11 cellular contexts compared by ENCODE assay signal in genomic region chr4:48339642-48340041, GRCh38. TPM values are rescaled to one million over a fixed set of nuclear protein-coding genes. Genes with fewer than 3 reads are reported as not detected.
DNase-seq lines count a peak whose midpoint lies in the region; ATAC-seq, FAIRE-seq and TF ChIP-seq lines count a peak whose summit lies in the region.
"Had no signal": no experiment of that assay in that cellular context is flagged by ENCODE, and none has a peak within 500 bp of the region (broad histone marks: within the 10 kb centered on the region; RNA-seq: fewer than 3 reads in every experiment).

No MANE protein-coding gene starts in this region.

- intact Hi-C loops in K562 (cut with micrococcal nuclease), result no loop called here
- intact Hi-C loops in body of pancreas (cut with DNase I), result no loop called here

- H3K79me2 ChIP-seq in ACC112 (ENCODE audit: control insufficient read depth, insufficient read depth, low read length, unreplicated experiment), result peaks cover 30% of the 10 kb centered on the region
- peaks cover 33% of the 10 kb centered on the region for H3K79me2 ChIP-seq in K562 (ENCODE audit: control insufficient read depth, insufficient read depth, low read length)
- H3K79me2 ChIP-seq in trophoblast cell (ENCODE audit: control insufficient read depth, insufficient read depth, low read length, poor library complexity), result peaks cover 11% of the 10 kb centered on the region

- no peaks in the 10 kb centered on the region for H3K36me3 ChIP-seq in ACC112 (ENCODE audit: insufficient read depth, low read length)
- H3K36me3 ChIP-seq in HUES48 (ENCODE audit: control insufficient read depth, insufficient read depth, low read length), result no peaks in the 10 kb centered on the region
- no peaks in the 10 kb centered on the region for H3K36me3 ChIP-seq in K562 (ENCODE audit: control insufficient read depth, insufficient read depth, low read length)
- no peaks in the 10 kb centered on the region for H3K36me3 ChIP-seq in mucosa of rectum (ENCODE audit: control insufficient read depth in 2 of 2, insufficient read depth in 2 of 2, low read length in 2 of 2)
- H3K36me3 ChIP-seq in body of pancreas (replicated peaks in 1 of 2; ENCODE audit: insufficient read depth in 1 of 2, low read depth in 2 of 2), result no peaks in the 10 kb centered on the region
- no peaks in the 10 kb centered on the region for H3K36me3 ChIP-seq in trophoblast cell (ENCODE audit: control insufficient read depth in 1 of 2, insufficient read depth in 2 of 2, low read length in 2 of 2)

- no TSS peak for BruUV-seq in K562 (replicated peaks; lab: Mats Ljungman, UMichigan)

- POLR2A ChIA-PET in K562 (lab: Yijun Ruan, JAX), result interaction anchor here (0.8 to 2.8 kb wide), 2 partner anchors 11 to 31 kb away, joined by 3 to 16 read pairs; no protein-coding TSS in a partner anchor

- H3K9me1 ChIP-seq in K562 (ENCODE audit: control insufficient read depth, insufficient read depth, low read length), result no peaks in the 10 kb centered on the region

- CTCF ChIA-PET in K562 (lab: Yijun Ruan, JAX; ENCODE audit: low intra/inter-chr PET ratio), result no interaction called here

- no peak for TF ChIP-seq EP300 in K562 (IDR thresholded peaks at IDR 0.05; ENCODE audit: low read length)

- no peak overlapping the region for H2AK5ac ChIP-seq in trophoblast cell (ENCODE audit: low read length)

- H3K9ac ChIP-seq in HUES48 (ENCODE audit: low read depth, low read length) (no peak overlapping the region), K562 (ENCODE audit: insufficient read depth in 1 of 2, low read depth in 2 of 2, low read length in 2 of 2) (peak overlapping the region in 1 of 2 experiments; percentile 94; a peak in 2 of 4 replicates), mucosa of rectum (ENCODE audit: low read depth in 1 of 2, low read length in 2 of 2) (peak overlapping the region in 1 of 2 donors; percentile 86), trophoblast cell (ENCODE audit: low read length) (no peak overlapping the region)

- H3K4ac ChIP-seq in trophoblast cell (ENCODE audit: low read depth, low read length), result no peak overlapping the region

- peaks cover 16% of the 10 kb centered on the region for H3K79me1 ChIP-seq in trophoblast cell (ENCODE audit: low read length)

- no peak overlapping the region for H3K23ac ChIP-seq in trophoblast cell (ENCODE audit: low read length)

- H4K91ac ChIP-seq in trophoblast cell (ENCODE audit: low read depth, low read length), result no peak overlapping the region

- in situ Hi-C loops in K562 (cut with MboI), result no loop called here

- H3K4me1 ChIP-seq in ACC112 (ENCODE audit: control insufficient read depth, insufficient read depth, low read length, unreplicated experiment) (peaks cover 29% of the 10 kb centered on the region), HUES48 (ENCODE audit: control insufficient read depth, insufficient read depth, low read length) (peaks cover 27% of the 10 kb centered on the region), K562 (replicated peaks in 1 of 2; ENCODE audit: control insufficient read depth in 2 of 2, insufficient read depth in 2 of 2, low read length in 2 of 2) (peaks cover 12 to 45% of the 10 kb centered on the region in 2 experiments; a peak in 4 of 5 replicates), mucosa of rectum (ENCODE audit: control insufficient read depth in 2 of 2, insufficient read depth in 2 of 2, low read length in 2 of 2) (peaks cover 27 to 37% of the 10 kb centered on the region in 2 donors), body of pancreas (peaks cover 28% of the 10 kb centered on the region), trophoblast cell (ENCODE audit: control insufficient read depth in 1 of 2, insufficient read depth in 2 of 2, low read length in 2 of 2) (no peaks in the 10 kb centered on the region)

- H3K14ac ChIP-seq in trophoblast cell (ENCODE audit: low read length), result no peak overlapping the region

- no peak for ATAC-seq in K562
- no peak for ATAC-seq in HG03442 (IDR thresholded peaks at IDR 0.05; ENCODE audit: unreplicated experiment)
- ATAC-seq in body of pancreas, result no peak

- FAIRE-seq in K562 (lab: Jason Lieb, UNC), result no peak
- FAIRE-seq: colon had no signal

- H3K27me3 ChIP-seq in ACC112 (ENCODE audit: insufficient read depth, low read length), result no peaks in the 10 kb centered on the region
- H3K27me3 ChIP-seq in HUES48 (ENCODE audit: control insufficient read depth, insufficient read depth, low read length), result no peaks in the 10 kb centered on the region
- H3K27me3 ChIP-seq in K562 (ENCODE audit: control insufficient read depth in 2 of 2, insufficient read depth in 2 of 2, low read length in 2 of 2), result no peaks in the 10 kb centered on the region
- no peaks in the 10 kb centered on the region for H3K27me3 ChIP-seq in mucosa of rectum (ENCODE audit: control insufficient read depth in 2 of 2, insufficient read depth in 2 of 2, low read length in 2 of 2)
- H3K27me3 ChIP-seq in body of pancreas, result no peaks in the 10 kb centered on the region
- no peaks in the 10 kb centered on the region for H3K27me3 ChIP-seq in trophoblast cell (ENCODE audit: insufficient read depth, low read length)

- TF ChIP-seq CTCF in K562 (IDR thresholded peaks at IDR 0.05 in 2 of 3, conservative IDR thresholded peaks at IDR 0.05 in 1 of 3; ENCODE audit: insufficient read depth in 2 of 3, low read depth in 1 of 3, low read length in 3 of 3) (no peak), body of pancreas (IDR thresholded peaks at IDR 0.05) (no peak)

- H2BK12ac ChIP-seq in trophoblast cell (ENCODE audit: low read length), result no peak overlapping the region

- H4K8ac ChIP-seq in trophoblast cell (ENCODE audit: low read depth, low read length), result no peak overlapping the region

- peak overlapping the region; percentile 73 for H2AFZ ChIP-seq in ACC112 (ENCODE audit: low read length, unreplicated experiment)
- H2AFZ ChIP-seq in K562 (ENCODE audit: low read depth, low read length), result peak overlapping the region; percentile 94
- no peak overlapping the region for H2AFZ ChIP-seq in trophoblast cell (ENCODE audit: insufficient read depth, low read length, poor library complexity)

- no peak for DNase-seq in K562 (ENCODE audit: extremely low read depth in 1 of 4, low spot score in 3 of 4)
- no peak for DNase-seq in body of pancreas
- no peak for DNase-seq in trophoblast cell
- DNase-seq in NCI-H1930 (lab: John Stamatoyannopoulos, UW), result no peak
- DNase-seq: KG1 had no signal

- 27% methylated on average over 7 of the region's 7 CpGs for WGBS in K562 (ENCODE audit: insufficient coverage, low coverage, missing lambda C conversion rate)
- 75 to 79% methylated on average over 7 of the region's 7 CpGs for WGBS in body of pancreas, 2 donors
- WGBS in trophoblast cell (ENCODE audit: extremely low coverage, insufficient coverage, insufficient read length), result no CpG with 5 or more reads among the region's 7 CpGs

- TF ChIP-seq POLR2A in K562 (conservative IDR thresholded peaks at IDR 0.05) (no peak), body of pancreas (IDR thresholded peaks at IDR 0.05) (no peak)

- H3K18ac ChIP-seq in trophoblast cell (ENCODE audit: low read length), result no peak overlapping the region

- TF ChIP-seq RAD21 in K562 (CRISPR knock-in tag; conservative IDR thresholded peaks at IDR 0.05 in 1 of 2, IDR thresholded peaks at IDR 0.05 in 1 of 2), result no peak

- H2BK5ac ChIP-seq in trophoblast cell (ENCODE audit: low read depth, low read length, poor library complexity), result no peak overlapping the region

- H3K9me3 ChIP-seq in HUES48 (ENCODE audit: control insufficient read depth, insufficient read depth, low read length), result no peaks in the 10 kb centered on the region
- H3K9me3 ChIP-seq in K562 (replicated peaks; ENCODE audit: control insufficient read depth, insufficient read depth, low read depth, low read length), result no peaks in the 10 kb centered on the region
- H3K9me3 ChIP-seq in mucosa of rectum (ENCODE audit: control insufficient read depth in 2 of 2, low read length in 2 of 2), result no peaks in the 10 kb centered on the region
- H3K9me3 ChIP-seq in body of pancreas, result no peaks in the 10 kb centered on the region
- no peaks in the 10 kb centered on the region for H3K9me3 ChIP-seq in trophoblast cell (ENCODE audit: insufficient read depth, low read depth, low read length)

- no peak overlapping the region for H4K12ac ChIP-seq in trophoblast cell (ENCODE audit: low read depth, low read length)

- peaks cover 14% of the 10 kb centered on the region; the same call in 1 of the 2 replicates for H4K20me1 ChIP-seq in K562 (replicated peaks; ENCODE audit: control insufficient read depth, insufficient read depth, low read length)

- H2BK120ac ChIP-seq in trophoblast cell (ENCODE audit: insufficient read depth, low read length, poor library complexity), result no peak overlapping the region

- H3K4me2 ChIP-seq in K562 (ENCODE audit: insufficient read depth, low read length) (peak overlapping the region; percentile 88), trophoblast cell (ENCODE audit: low read length) (no peak overlapping the region)

- peak overlapping the region; percentile 89 for H3K27ac ChIP-seq in ACC112 (ENCODE audit: low read depth, low read length)
- peak overlapping the region; percentile 95 for H3K27ac ChIP-seq in HUES48 (ENCODE audit: low read depth, low read length)
- peak overlapping the region; percentile 98; the same call in 2 of the 3 replicates for H3K27ac ChIP-seq in K562 (ENCODE audit: extremely low read depth, low read depth, low read length)
- H3K27ac ChIP-seq in mucosa of rectum (ENCODE audit: low read depth in 2 of 2, low read length in 2 of 2), result peak overlapping the region; percentile 92 to 95
- peak overlapping the region in 2 of 4 donors; percentile 87 to 97 for H3K27ac ChIP-seq in body of pancreas
- H3K27ac ChIP-seq in trophoblast cell (ENCODE audit: low read depth, low read length), result no peak overlapping the region

- H3K4me3 ChIP-seq in ACC112 (ENCODE audit: low read depth, low read length) (peak overlapping the region; percentile 81), HUES48 (ENCODE audit: low read depth, low read length) (peak overlapping the region; percentile 94), K562 (no peak overlapping the region), mucosa of rectum (ENCODE audit: low read length in 2 of 2) (peak overlapping the region; percentile 78 to 89), body of pancreas (no peak overlapping the region), trophoblast cell (ENCODE audit: low read depth, low read length) (no peak overlapping the region)
- H3K4me3 ChIP-seq: lung had no signal

RNA-seq across cellular contexts. Expression of gene SLAIN2, which starts 1.7 kb away (rescaled TPM):
- total RNA-seq in K562 (2011; cell fraction: chromatin; rRNA removed; ENCODE audit: low replicate concordance), result 23.3 and 34.3 TPM in 2 replicates
- total RNA-seq in K562 (2011; cell fraction: nucleolus; rRNA removed), result 8.2 and 9.6 TPM in 2 replicates
- 16.6 and 27.1 TPM in 2 replicates for total RNA-seq in K562 (2011; cell fraction: nucleoplasm; rRNA removed)
- total RNA-seq in K562 (2014; rRNA removed) (8.4 and 11.5 TPM in 2 replicates), K562 (2014; rRNA removed; fragmentation: Illumina TruSeq; extraction: Trizol) (35.0 and 36.6 TPM in 2 replicates), K562 (2015; rRNA removed; fragmentation: Illumina TruSeq; extraction: Trizol) (46.9 and 56.8 TPM in 2 replicates), K562 (2021) (42.8 and 43.0 TPM in 2 replicates), body of pancreas (10 to 100 TPM; 13.2 to 17.1 TPM)
- polyA plus RNA-seq in K562 (2011; rRNA removed) (25.5 and 41.8 TPM in 2 replicates), K562 (2014; fragmentation: Illumina TruSeq; extraction: Trizol) (86.2 and 116 TPM in 2 replicates), K562 (2014; fragmentation: Nextera tagmentation; extraction: Ambion mirVana) (1 to 10 TPM; 3.5 to 6.2 TPM), K562 (2014; rRNA removed) (11.7 and 20.2 TPM in 2 replicates)
- polyA plus RNA-seq in K562 (2011; cell fraction: cytosol; rRNA removed), result 19.2 and 27.7 TPM in 2 replicates
- 23.9 and 24.2 TPM in 2 replicates for polyA plus RNA-seq in K562 (2011; cell fraction: nucleus; rRNA removed)
- polyA plus RNA-seq in K562 (2012), result 42.5 and 45.8 TPM in 2 replicates
- polyA minus RNA-seq in K562 (2011; rRNA and poly(A)+ RNA removed), result 22.8 and 26.4 TPM in 2 replicates
- polyA minus RNA-seq in K562 (2011; cell fraction: cytosol; rRNA and poly(A)+ RNA removed), result 21.3 and 21.8 TPM in 2 replicates
- 12.5 and 32.0 TPM in 2 replicates for polyA minus RNA-seq in K562 (2011; cell fraction: nucleus; rRNA and poly(A)+ RNA removed)
- polyA plus RNA-seq in trophoblast cell (2013), result 131 and 137 TPM in 2 replicates

Comparison
In these comparisons a context has a peak if more than half of its experiments do, and no peak if none do; other contexts are left out.
1. H3K4me3 ChIP-seq: peak in ACC112 (single experiment), HUES48 (single experiment) and mucosa of rectum (2 of 2); none in K562 (single experiment), body of pancreas (0 of 2) and trophoblast cell (single experiment).